ENCODE assay signal across 21 cellular contexts in genomic region chr11:133778161-133778560, GRCh38.
"Had no signal": no experiment of that assay in that cellular context is flagged by ENCODE, and none has a peak within 500 bp of the region (broad histone marks: within the 10 kb centered on the region; RNA-seq: fewer than 3 reads in every experiment).

No MANE protein-coding gene starts in this region.

- ATAC-seq: activated CD4-positive, alpha-beta T cell treated with anti-CD3 and anti-CD28 coated beads for 36 hours; activated CD8-positive, alpha-beta T cell treated with anti-CD3 and anti-CD28 coated beads, Interleukin-2, amount 10 ng/mL, durations not matched to agents 7 days and 5 days; activated naive CD8-positive, alpha-beta T cell treated with anti-CD3 and anti-CD28 coated beads, Interleukin-2, amount 50 U/mL, for 24 hours; body of pancreas; PC-3; T-helper 17 cell had no signal

- H3K27ac ChIP-seq: ascending aorta, body of pancreas had no signal

- H3K4me1 ChIP-seq: ascending aorta, body of pancreas had no signal

- DNase-seq: activated CD4-positive, alpha-beta T cell treated with anti-CD3 and anti-CD28 coated beads for 36 hours; activated CD4-positive, alpha-beta T cell treated with anti-CD3 and anti-CD28 coated beads, Interleukin-2, amount 50 U/mL, for 4 hours; activated CD8-positive, alpha-beta memory T cell treated with anti-CD3 and anti-CD28 coated beads, Interleukin-2, amount 50 U/mL, for 48 hours; activated CD8-positive, alpha-beta T cell treated with anti-CD3 and anti-CD28 coated beads, Interleukin-2, amount 10 ng/mL, durations not matched to agents 7 days and 5 days; activated naive CD8-positive, alpha-beta T cell treated with anti-CD3 and anti-CD28 coated beads, Interleukin-2, amount 50 U/mL, for 24 hours; activated T-cell treated with anti-CD3 and anti-CD28 coated beads, Interleukin-2, amount 50 U/mL, for 1 hour; amniotic stem cell; body of pancreas; Kasumi-1; KBM-7; NCI-H1105 treated with DMSO at 0.1 percent for 48 hours; NCI-H146; NCI-H187 treated with DMSO at 0.1 percent for 48 hours; NCI-H2081 treated with DMSO at 0.1 percent for 48 hours; NCI-H226; NCI-H526; PC-3; SIG-M5; T-helper 17 cell; T1000 had no signal

- H3K27me3 ChIP-seq: ascending aorta, body of pancreas had no signal

- H3K4me3 ChIP-seq: ascending aorta, body of pancreas had no signal

- H3K36me3 ChIP-seq: ascending aorta had no signal

- H3K9me3 ChIP-seq: ascending aorta, body of pancreas had no signal
